ENCODE assay signal across 13 cellular contexts in genomic region chr3:30672959-30673358, GRCh38.
A peak's percentile ranks its signal among the peaks of the same experiment; 100 is the strongest.
DNase-seq lines count a peak whose midpoint lies in the region; ATAC-seq and TF ChIP-seq lines count a peak whose summit lies in the region.
"Had no signal": no experiment of that assay in that cellular context is flagged by ENCODE, and none has a peak within 500 bp of the region (broad histone marks: within the 10 kb centered on the region; RNA-seq: fewer than 3 reads in every experiment).

No MANE protein-coding gene starts in this region.

- H3K4me1 ChIP-seq in mucosa of descending colon (ENCODE audit: low read depth) = no peaks in the 10 kb centered on the region

- ATAC-seq in mucosa of descending colon (peak; percentile 37), HG03565 (IDR thresholded peaks at IDR 0.05; ENCODE audit: unreplicated experiment) (no peak), HG03521 (IDR thresholded peaks at IDR 0.05; ENCODE audit: unreplicated experiment) (no peak)
- ATAC-seq: SK-N-SH treated with all-trans-retinoic acid at 6 μM for 48 hours had no signal

- DNase-seq in AG10803 (ENCODE audit: low read depth) = peak; percentile 42
- no peak for DNase-seq in endothelial cell (ENCODE audit: low spot score)
- no peak for DNase-seq in mucosa of descending colon
- no peak for DNase-seq in osteocyte (ENCODE audit: extremely low spot score, unreplicated experiment)
- DNase-seq in AG20443 (ENCODE audit: low spot score) = no peak
- DNase-seq: caudate nucleus, COR-L47, NCI-H524 had no signal

- peaks cover 29% of the 10 kb centered on the region for H3K36me3 Mint-ChIP-seq in IgD-negative memory B cell
- peaks cover 89% of the 10 kb centered on the region for H3K36me3 Mint-ChIP-seq in endothelial cell (ENCODE audit: low read depth, unreplicated experiment)
- peaks cover 86% of the 10 kb centered on the region for H3K36me3 Mint-ChIP-seq in osteocyte (ENCODE audit: unreplicated experiment)

- no peaks in the 10 kb centered on the region for H3K36me3 ChIP-seq in mucosa of descending colon (ENCODE audit: low read depth)

- H3K4me3 Mint-ChIP-seq in IgD-negative memory B cell (no peak overlapping the region), endothelial cell (ENCODE audit: unreplicated experiment) (peak overlapping the region; percentile 66), osteocyte (ENCODE audit: unreplicated experiment) (no peak overlapping the region)

- TF ChIP-seq CTCF in AG10803 (conservative IDR thresholded peaks at IDR 0.05; ENCODE audit: low read length) (no peak), endothelial cell (IDR thresholded peaks at IDR 0.05; ENCODE audit: unreplicated experiment) (no peak), mucosa of descending colon (IDR thresholded peaks at IDR 0.05) (no peak), osteocyte (IDR thresholded peaks at IDR 0.05) (no peak)

- peaks cover 0 to 5% (median 2%) of the 10 kb centered on the region in 3 donors for H3K9me3 Mint-ChIP-seq in IgD-negative memory B cell
- no peaks in the 10 kb centered on the region for H3K9me3 Mint-ChIP-seq in endothelial cell (ENCODE audit: unreplicated experiment)
- H3K9me3 Mint-ChIP-seq in osteocyte (ENCODE audit: unreplicated experiment) = no peaks in the 10 kb centered on the region

- H3K27me3 Mint-ChIP-seq in IgD-negative memory B cell (no peaks in the 10 kb centered on the region), endothelial cell (ENCODE audit: unreplicated experiment) (peaks cover 4% of the 10 kb centered on the region), osteocyte (ENCODE audit: unreplicated experiment) (no peaks in the 10 kb centered on the region)

- H3K4me1 Mint-ChIP-seq in IgD-negative memory B cell (peaks cover 44 to 65% (median 49%) of the 10 kb centered on the region in 3 donors), endothelial cell (ENCODE audit: unreplicated experiment) (peaks cover 41% of the 10 kb centered on the region), osteocyte (ENCODE audit: unreplicated experiment) (peaks cover 16% of the 10 kb centered on the region)

- H3K9me3 ChIP-seq in mucosa of descending colon = no peaks in the 10 kb centered on the region

- intact Hi-C loops in mucosa of descending colon (cut with DNase I, micrococcal nuclease) = no loop called here

- H3K4me3 ChIP-seq in AG10803 (ENCODE audit: low read length) = no peak overlapping the region
- no peak overlapping the region for H3K4me3 ChIP-seq in mucosa of descending colon
- H3K4me3 ChIP-seq: smooth muscle cell had no signal

- H3K27ac Mint-ChIP-seq in IgD-negative memory B cell (peak overlapping the region in 2 of 3 donors; percentile 33 to 65), endothelial cell (ENCODE audit: unreplicated experiment) (peak overlapping the region; percentile 37), osteocyte (ENCODE audit: unreplicated experiment) (no peak overlapping the region)
